Comparison of ENCODE assay signal across 8 cellular contexts in the genomic region with DNA sequence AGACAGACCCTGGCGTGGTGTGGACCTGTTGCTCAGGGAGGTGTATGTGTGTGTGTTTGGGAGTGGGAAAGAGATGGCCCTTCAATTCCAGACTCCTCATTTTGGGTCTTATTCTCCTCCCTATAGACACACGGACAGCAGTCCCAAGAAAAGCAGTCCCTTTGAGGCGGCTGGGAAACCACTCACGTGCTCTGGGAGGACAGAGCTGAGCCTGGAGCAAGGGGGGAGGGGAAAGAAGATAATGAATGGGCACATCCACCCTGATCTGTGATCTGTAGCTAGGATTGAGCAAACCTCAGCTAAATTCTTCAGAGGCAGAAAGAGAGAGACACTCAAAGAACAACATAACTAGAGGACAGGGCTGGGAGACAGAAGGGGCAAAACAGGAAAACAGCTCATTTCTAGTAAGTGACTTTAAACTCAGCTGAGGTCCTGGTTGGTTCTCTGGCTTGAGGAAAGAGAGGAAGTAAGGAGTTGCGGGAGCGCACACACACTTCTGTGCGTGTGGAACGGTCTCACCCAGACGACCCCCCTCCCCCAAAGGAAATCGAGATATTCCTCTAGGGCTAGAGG. TPM values are rescaled to one million over a fixed set of nuclear protein-coding genes. Genes with fewer than 3 reads are reported as not detected.
A peak's percentile ranks its signal among the peaks of the same experiment; 100 is the strongest.
DNase-seq lines count a peak whose midpoint lies in the region; ATAC-seq and TF ChIP-seq lines count a peak whose summit lies in the region.

No MANE protein-coding gene starts in this region.

- peaks cover 25% of the 10 kb centered on the region for H3K4me1 Mint-ChIP-seq in activated T-helper 1 cell treated with anti-CD3 and anti-CD28 coated beads, Interleukin-12 subunit alpha, Interleukin-12 subunit beta, Interleukin-2, Interleukin-4 antibody, amounts not matched to agents 30 ng/mL and 10 ng/mL and 1 ng/mL, durations not matched to agents 14 hours and 24 hours and 36 hours (ENCODE audit: low read depth)
- H3K4me1 Mint-ChIP-seq in stimulated activated naive B cell treated with anti-CD40 and anti-IgM and Interleukin-4, amounts not matched to agents 10 μg/mL and 1 μg/mL and 100 μg/mL, for 72 hours = peaks cover 31 to 52% of the 10 kb centered on the region in 2 donors

- H3K27me3 Mint-ChIP-seq in activated T-helper 1 cell treated with anti-CD3 and anti-CD28 coated beads, Interleukin-12 subunit alpha, Interleukin-12 subunit beta, Interleukin-2, Interleukin-4 antibody, amounts not matched to agents 30 ng/mL and 10 ng/mL and 1 ng/mL, durations not matched to agents 14 hours and 24 hours and 36 hours (ENCODE audit: insufficient read depth) = no peaks in the 10 kb centered on the region
- H3K27me3 Mint-ChIP-seq in stimulated activated naive B cell treated with anti-CD40 and anti-IgM and Interleukin-4, amounts not matched to agents 10 μg/mL and 1 μg/mL and 100 μg/mL, for 72 hours = no peaks in the 10 kb centered on the region

- TF ChIP-seq CTCF in HFF-Myc (IDR thresholded peaks at IDR 0.05; ENCODE audit: low read depth, low read length, missing control alignments) = no peak

- no peaks in the 10 kb centered on the region for H3K9me3 Mint-ChIP-seq in activated T-helper 1 cell treated with anti-CD3 and anti-CD28 coated beads, Interleukin-12 subunit alpha, Interleukin-12 subunit beta, Interleukin-2, Interleukin-4 antibody, amounts not matched to agents 30 ng/mL and 10 ng/mL and 1 ng/mL, durations not matched to agents 14 hours and 24 hours and 36 hours
- H3K9me3 Mint-ChIP-seq in stimulated activated naive B cell treated with anti-CD40 and anti-IgM and Interleukin-4, amounts not matched to agents 10 μg/mL and 1 μg/mL and 100 μg/mL, for 72 hours = no peaks in the 10 kb centered on the region

- H2AFZ ChIP-seq in ACC112 (ENCODE audit: low read length, unreplicated experiment) = no peak overlapping the region

- H3K4me3 ChIP-seq in ACC112 (ENCODE audit: low read depth, low read length) (peak overlapping the region; percentile 95), HFF-Myc (replicated peaks; ENCODE audit: low read depth, low read length) (peak overlapping the region; percentile 78), iPS-15b (ENCODE audit: low read depth, low read length) (peak overlapping the region; percentile 87)

- no peaks in the 10 kb centered on the region for H3K27me3 ChIP-seq in ACC112 (ENCODE audit: insufficient read depth, low read length)
- no peaks in the 10 kb centered on the region for H3K27me3 ChIP-seq in iPS-15b (ENCODE audit: control insufficient read depth, insufficient read depth, low read length)

- DNase-seq in HFF-Myc (ENCODE audit: extremely low read depth, low read depth) (no peak), retina (no peak), amygdala (lab: John Stamatoyannopoulos, UW) (no peak)
- DNase-seq in activated T-helper 1 cell treated with anti-CD3 and anti-CD28 coated beads, Interleukin-12 subunit alpha, Interleukin-12 subunit beta, Interleukin-2, Interleukin-4 antibody, amounts not matched to agents 30 ng/mL and 10 ng/mL and 1 ng/mL, durations not matched to agents 14 hours and 24 hours and 36 hours (ENCODE audit: low spot score) = no peak
- DNase-seq in stimulated activated naive B cell treated with anti-CD40 and anti-IgM and Interleukin-4, amounts not matched to agents 10 μg/mL and 1 μg/mL and 100 μg/mL, for 72 hours = no peak

- peak overlapping the region; percentile 89 for H3K4me3 Mint-ChIP-seq in activated T-helper 1 cell treated with anti-CD3 and anti-CD28 coated beads, Interleukin-12 subunit alpha, Interleukin-12 subunit beta, Interleukin-2, Interleukin-4 antibody, amounts not matched to agents 30 ng/mL and 10 ng/mL and 1 ng/mL, durations not matched to agents 14 hours and 24 hours and 36 hours
- H3K4me3 Mint-ChIP-seq in stimulated activated naive B cell treated with anti-CD40 and anti-IgM and Interleukin-4, amounts not matched to agents 10 μg/mL and 1 μg/mL and 100 μg/mL, for 72 hours = peak overlapping the region; percentile 93 to 98

- H3K27ac ChIP-seq in ACC112 (ENCODE audit: low read depth, low read length) = peak overlapping the region; percentile 51; the same call in 1 of the 2 replicates

- intact Hi-C loops in activated T-helper 1 cell treated with anti-CD3 and anti-CD28 coated beads, Interleukin-12 subunit alpha, Interleukin-12 subunit beta, Interleukin-2, Interleukin-4 antibody, amounts not matched to agents 30 ng/mL and 10 ng/mL and 1 ng/mL, durations not matched to agents 14 hours and 24 hours and 36 hours (cut with micrococcal nuclease) = loop anchor here (2.0 kb wide), 2 partner anchors 21 to 235 kb away; a partner anchor contains a TSS

- ATAC-seq in stimulated activated naive B cell treated with anti-CD40 and anti-IgM and Interleukin-4, amounts not matched to agents 10 μg/mL and 1 μg/mL and 100 μg/mL, for 72 hours (replicated peaks) = peak in 1 of 2 donors; percentile 2
- no peak for ATAC-seq in GM18517 (IDR thresholded peaks at IDR 0.05; ENCODE audit: unreplicated experiment)

- H3K36me3 ChIP-seq in ACC112 (ENCODE audit: insufficient read depth, low read length) (no peaks in the 10 kb centered on the region), iPS-15b (ENCODE audit: control insufficient read depth, insufficient read depth, low read length) (peaks cover 5% of the 10 kb centered on the region)

- H3K9ac ChIP-seq in iPS-15b (ENCODE audit: low read depth, low read length) = peak overlapping the region; percentile 84

- H3K4me1 ChIP-seq in ACC112 (ENCODE audit: control insufficient read depth, insufficient read depth, low read length, unreplicated experiment) = peaks cover 14% of the 10 kb centered on the region
- H3K4me1 ChIP-seq in iPS-15b (ENCODE audit: control insufficient read depth, insufficient read depth, low read length) = peaks cover 8% of the 10 kb centered on the region

- peaks cover 51% of the 10 kb centered on the region for H3K79me2 ChIP-seq in ACC112 (ENCODE audit: control insufficient read depth, insufficient read depth, low read length, unreplicated experiment)

- H3K9me3 ChIP-seq in iPS-15b (ENCODE audit: control insufficient read depth, insufficient read depth, low read length) = no peaks in the 10 kb centered on the region

- peaks cover 7% of the 10 kb centered on the region for H3K36me3 Mint-ChIP-seq in activated T-helper 1 cell treated with anti-CD3 and anti-CD28 coated beads, Interleukin-12 subunit alpha, Interleukin-12 subunit beta, Interleukin-2, Interleukin-4 antibody, amounts not matched to agents 30 ng/mL and 10 ng/mL and 1 ng/mL, durations not matched to agents 14 hours and 24 hours and 36 hours (ENCODE audit: low read depth)
- H3K36me3 Mint-ChIP-seq in stimulated activated naive B cell treated with anti-CD40 and anti-IgM and Interleukin-4, amounts not matched to agents 10 μg/mL and 1 μg/mL and 100 μg/mL, for 72 hours = peaks cover 15 to 18% of the 10 kb centered on the region in 2 donors

- peak overlapping the region; percentile 75 for H3K27ac Mint-ChIP-seq in activated T-helper 1 cell treated with anti-CD3 and anti-CD28 coated beads, Interleukin-12 subunit alpha, Interleukin-12 subunit beta, Interleukin-2, Interleukin-4 antibody, amounts not matched to agents 30 ng/mL and 10 ng/mL and 1 ng/mL, durations not matched to agents 14 hours and 24 hours and 36 hours
- peak overlapping the region; percentile 97 for H3K27ac Mint-ChIP-seq in stimulated activated naive B cell treated with anti-CD40 and anti-IgM and Interleukin-4, amounts not matched to agents 10 μg/mL and 1 μg/mL and 100 μg/mL, for 72 hours

RNA-seq across cellular contexts. Expression of a gene that starts 0.8 kb away (rescaled TPM):
- total RNA-seq in activated T-helper 1 cell treated with anti-CD3 and anti-CD28 coated beads, Interleukin-12 subunit alpha, Interleukin-12 subunit beta, Interleukin-2, Interleukin-4 antibody, amounts not matched to agents 30 ng/mL and 10 ng/mL and 1 ng/mL, durations not matched to agents 14 hours and 24 hours and 36 hours = 73.3 and 80.0 TPM in 2 replicates

RNA-seq across cellular contexts. Expression of a gene that starts 26.9 kb away (rescaled TPM):
- total RNA-seq in activated T-helper 1 cell treated with anti-CD3 and anti-CD28 coated beads, Interleukin-12 subunit alpha, Interleukin-12 subunit beta, Interleukin-2, Interleukin-4 antibody, amounts not matched to agents 30 ng/mL and 10 ng/mL and 1 ng/mL, durations not matched to agents 14 hours and 24 hours and 36 hours = 1.7 and 1.9 TPM in 2 replicates

RNA-seq across cellular contexts. Expression of a gene that starts 31.2 kb away (rescaled TPM):
- total RNA-seq in activated T-helper 1 cell treated with anti-CD3 and anti-CD28 coated beads, Interleukin-12 subunit alpha, Interleukin-12 subunit beta, Interleukin-2, Interleukin-4 antibody, amounts not matched to agents 30 ng/mL and 10 ng/mL and 1 ng/mL, durations not matched to agents 14 hours and 24 hours and 36 hours = not detected in 2 replicates

RNA-seq across cellular contexts. Expression of a gene that starts 31.4 kb away (rescaled TPM):
- total RNA-seq in activated T-helper 1 cell treated with anti-CD3 and anti-CD28 coated beads, Interleukin-12 subunit alpha, Interleukin-12 subunit beta, Interleukin-2, Interleukin-4 antibody, amounts not matched to agents 30 ng/mL and 10 ng/mL and 1 ng/mL, durations not matched to agents 14 hours and 24 hours and 36 hours = 0.10 TPM in 1 of 2 replicates, not detected in the other

RNA-seq across cellular contexts. Expression of a gene that starts 32.8 kb away (rescaled TPM):
- 70.8 and 76.9 TPM in 2 replicates for total RNA-seq in activated T-helper 1 cell treated with anti-CD3 and anti-CD28 coated beads, Interleukin-12 subunit alpha, Interleukin-12 subunit beta, Interleukin-2, Interleukin-4 antibody, amounts not matched to agents 30 ng/mL and 10 ng/mL and 1 ng/mL, durations not matched to agents 14 hours and 24 hours and 36 hours
